Comparison of ENCODE assay signal across 8 cellular contexts in genomic region chr15:40925863-40926658, GRCh38. TPM values are rescaled to one million over a fixed set of nuclear protein-coding genes. Genes with fewer than 3 reads are reported as not detected.
DNase-seq lines count a peak whose midpoint lies in the region; ATAC-seq and TF ChIP-seq lines count a peak whose summit lies in the region.

No MANE protein-coding gene starts in this region.

- H3K9me3 Mint-ChIP-seq in effector memory CD8-positive, alpha-beta T cell = no peaks in the 10 kb centered on the region
- no peaks in the 10 kb centered on the region for H3K9me3 Mint-ChIP-seq in neural crest cell

- in situ Hi-C loops in ACHN (cut with HindIII; ENCODE audit: low pct_ligation_motif_present, low pct_unique_long_range_greater_than_20kb, low sequenced_read_pairs) = no loop called here

- peaks cover 2% of the 10 kb centered on the region for H3K36me3 Mint-ChIP-seq in effector memory CD8-positive, alpha-beta T cell (ENCODE audit: insufficient read depth)
- no peaks in the 10 kb centered on the region for H3K36me3 Mint-ChIP-seq in neural crest cell (ENCODE audit: low read depth)

- TF ChIP-seq CTCF in neural crest cell (conservative IDR thresholded peaks at IDR 0.05) = peak; percentile 15

- ATAC-seq in effector memory CD8-positive, alpha-beta T cell (replicated peaks) = peak; percentile 42
- no peak for ATAC-seq in HG03521 (IDR thresholded peaks at IDR 0.05; ENCODE audit: unreplicated experiment)

- no peak overlapping the region for H3K27ac Mint-ChIP-seq in effector memory CD8-positive, alpha-beta T cell
- H3K27ac Mint-ChIP-seq in neural crest cell (ENCODE audit: unreplicated experiment) = no peak overlapping the region

- DNase-seq in ELF-1 (ENCODE audit: low read depth, low spot score) = peak; percentile 79
- peak; percentile 42 for DNase-seq in NCI-H345 treated with DMSO at 0.1 percent for 48 hours (lab: John Stamatoyannopoulos, UW; ENCODE audit: unreplicated experiment)
- no peak for DNase-seq in effector memory CD8-positive, alpha-beta T cell
- DNase-seq in neural crest cell (ENCODE audit: low read depth, low spot score) = peak; percentile 43
- DNase-seq in ACHN = no peak
- no peak for DNase-seq in hepatic stellate cell (ENCODE audit: low spot score)
- DNase-seq in foreskin melanocyte = no peak

- H3K4me1 Mint-ChIP-seq in effector memory CD8-positive, alpha-beta T cell (ENCODE audit: low read depth in 2 of 2) = peaks cover 26 to 37% of the 10 kb centered on the region in 2 donors
- peaks cover 36% of the 10 kb centered on the region for H3K4me1 Mint-ChIP-seq in neural crest cell

- H3K27me3 Mint-ChIP-seq in effector memory CD8-positive, alpha-beta T cell = peaks cover 38 to 66% of the 10 kb centered on the region in 2 donors
- H3K27me3 Mint-ChIP-seq in neural crest cell (ENCODE audit: low read depth) = peaks cover 94% of the 10 kb centered on the region

- H3K4me3 Mint-ChIP-seq in effector memory CD8-positive, alpha-beta T cell = peak overlapping the region; percentile 75 to 81
- H3K4me3 Mint-ChIP-seq in neural crest cell = peak overlapping the region; percentile 66

RNA-seq across cellular contexts. Expression of gene DLL4, which starts 3.1 kb away (rescaled TPM):
- 1.7 and 2.0 TPM in 2 replicates for total RNA-seq in neural crest cell

RNA-seq across cellular contexts. Expression of gene CHAC1, which starts 27.2 kb away (rescaled TPM):
- total RNA-seq in neural crest cell = 6.7 and 6.8 TPM in 2 replicates

RNA-seq across cellular contexts. Expression of gene VPS18, which starts 31.8 kb away (rescaled TPM):
- 26.9 and 28.2 TPM in 2 replicates for total RNA-seq in neural crest cell

RNA-seq across cellular contexts. Expression of gene RHOV, which starts 52.0 kb away (rescaled TPM):
- total RNA-seq in neural crest cell = 0.80 and 1.0 TPM in 2 replicates

Comparison
In these comparisons a context has a peak if more than half of its experiments do, and no peak if none do; other contexts are left out.
1. DNase-seq: peak in ELF-1 (single experiment), NCI-H345 treated with DMSO at 0.1 percent for 48 hours (single experiment) and neural crest cell (single experiment); none in effector memory CD8-positive, alpha-beta T cell (0 of 3), ACHN (single experiment), hepatic stellate cell (single experiment) and foreskin melanocyte (single experiment).